8 cellular contexts compared by ENCODE assay signal in the genomic region with DNA sequence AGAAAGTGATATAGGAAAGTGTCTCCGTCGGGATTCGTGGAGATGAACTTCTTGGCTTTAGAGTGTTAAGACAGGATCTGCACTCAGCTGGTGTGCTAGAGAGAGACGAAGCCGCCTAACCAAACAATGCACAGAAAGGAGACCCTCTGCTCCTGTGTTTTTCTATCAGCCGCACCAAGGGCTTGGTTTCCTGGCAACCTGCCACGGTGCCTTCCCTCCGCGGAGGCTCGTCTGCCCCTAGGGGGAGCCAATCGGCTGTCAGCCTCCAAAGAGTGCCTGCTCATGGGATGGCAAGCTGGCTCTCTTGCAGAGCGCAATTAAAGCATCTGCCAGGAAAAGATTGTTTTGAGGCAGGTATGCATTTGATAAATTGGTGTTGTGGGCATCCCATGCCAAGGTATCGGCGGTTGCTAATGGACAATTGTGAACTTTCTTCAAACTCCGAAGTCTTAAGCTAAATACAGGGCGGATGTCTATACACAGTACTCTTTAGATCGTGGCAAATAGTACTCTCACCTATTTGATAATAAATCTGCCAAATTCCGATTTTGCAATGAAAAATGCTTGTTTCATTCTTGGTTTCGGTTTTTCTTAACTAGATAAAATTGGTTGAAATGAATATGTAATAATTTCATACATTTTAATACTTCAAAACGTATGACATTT.
DNase-seq lines count a peak whose midpoint lies in the region; ATAC-seq, FAIRE-seq and TF ChIP-seq lines count a peak whose summit lies in the region.

No MANE protein-coding gene starts in this region.

- peak; percentile 51 for TF ChIP-seq RAD21 in IMR-90 (IDR thresholded peaks at IDR 0.05; ENCODE audit: low read length)

- H3K9ac ChIP-seq in IMR-90 (ENCODE audit: low read depth, low read length): no peak overlapping the region

- no peak overlapping the region for H2AK5ac ChIP-seq in IMR-90 (ENCODE audit: low read depth, low read length)

- H2BK20ac ChIP-seq in IMR-90 (ENCODE audit: low read depth, low read length): no peak overlapping the region

- H3K14ac ChIP-seq in IMR-90 (replicated peaks; ENCODE audit: low read depth, low read length): no peak overlapping the region

- H3K27me3 ChIP-seq in IMR-90 (ENCODE audit: control insufficient read depth, insufficient read depth, low read length) (no peaks in the 10 kb centered on the region), esophagus squamous epithelium (no peaks in the 10 kb centered on the region)

- H3K27ac ChIP-seq in IMR-90 (ENCODE audit: insufficient read depth, low read length): no peak overlapping the region
- H3K27ac ChIP-seq in esophagus squamous epithelium: no peak overlapping the region

- TF ChIP-seq CTCF in IMR-90 (conservative IDR thresholded peaks at IDR 0.05; ENCODE audit: low read depth, low read length) (peak; percentile 44), esophagus squamous epithelium (IDR thresholded peaks at IDR 0.05) (peak in 4 of 6 experiments; percentile 32 to 55 (median 38))

- H3K36me3 ChIP-seq in IMR-90 (ENCODE audit: control insufficient read depth, insufficient read depth, low read length): no peaks in the 10 kb centered on the region
- H3K36me3 ChIP-seq in esophagus squamous epithelium: no peaks in the 10 kb centered on the region

- no peaks in the 10 kb centered on the region for H4K20me1 ChIP-seq in IMR-90 (ENCODE audit: insufficient read depth, low read length)

- no peak overlapping the region for H4K5ac ChIP-seq in IMR-90 (ENCODE audit: low read depth, low read length)

- H3K4me1 ChIP-seq in IMR-90 (ENCODE audit: control insufficient read depth, insufficient read depth, low read length) (no peaks in the 10 kb centered on the region), esophagus squamous epithelium (peaks cover 0 to 9% (median 4%) of the 10 kb centered on the region in 3 donors)

- 0% methylated on average over 3 of the region's 20 CpGs; no CpG with 5 or more reads in 1 of the 2 experiments for WGBS in IMR-90 (ENCODE audit: extremely low coverage in 2 of 2, insufficient read length in 1 of 2), 2 experiments
- 56 to 58% methylated on average over 19 to 20 of the region's 20 CpGs for WGBS in esophagus squamous epithelium, 2 donors

- no peaks in the 10 kb centered on the region for H3K9me3 ChIP-seq in IMR-90 (ENCODE audit: control insufficient read depth, insufficient read depth, low read length)
- H3K9me3 ChIP-seq in esophagus squamous epithelium: no peaks in the 10 kb centered on the region

- BruUV-seq in IMR-90 (replicated peaks; lab: Mats Ljungman, UMichigan): no TSS peak

- in situ Hi-C loops in IMR-90 (cut with MboI; ENCODE audit: low sequenced_read_pairs): loop anchor here (25.0 kb wide), 1 partner anchor 872 kb away; no protein-coding TSS in a partner anchor

- H2BK120ac ChIP-seq in IMR-90 (ENCODE audit: low read depth, low read length): no peak overlapping the region

- no peak overlapping the region for H3K4ac ChIP-seq in IMR-90 (ENCODE audit: low read depth, low read length)

- no peak overlapping the region for H2BK15ac ChIP-seq in IMR-90 (ENCODE audit: low read depth, low read length)

- H2AK9ac ChIP-seq in IMR-90 (replicated peaks; ENCODE audit: low read depth, low read length, poor library complexity): no peak overlapping the region

- H2BK5ac ChIP-seq in IMR-90 (ENCODE audit: low read depth, low read length, poor library complexity, severe bottlenecking): no peak overlapping the region

- H2AFZ ChIP-seq in IMR-90 (replicated peaks; ENCODE audit: low read length, poor library complexity): peak overlapping the region; percentile 26

- FAIRE-seq in urothelium cell line (lab: Jason Lieb, UNC): no peak

- DNase-seq in GDM1 (lab: John Stamatoyannopoulos, UW) (peak; percentile 54), IMR-90 (peak; percentile 20), esophagus squamous epithelium (lab: John Stamatoyannopoulos, UW) (no peak), myocyte (ENCODE audit: low read depth) (peak; percentile 39), urothelium cell line (ENCODE audit: low spot score) (peak; percentile 78)

- intact Hi-C loops in IMR-90 (cut with micrococcal nuclease) (loop anchor here (10.0 kb wide), 1 partner anchor 1064 kb away; no protein-coding TSS in a partner anchor), esophagus squamous epithelium (cut with DNase I) (loop anchor here (10.0 kb wide), 1 partner anchor 1064 kb away; no protein-coding TSS in a partner anchor)

- H3K18ac ChIP-seq in IMR-90 (ENCODE audit: low read depth, low read length): no peak overlapping the region

- dilution Hi-C loops in IMR-90 (cut with HindIII; ENCODE audit: low sequenced_read_pairs, unreplicated experiment): no loop called here

- no peak overlapping the region for H4K8ac ChIP-seq in IMR-90 (ENCODE audit: low read depth in 2 of 2, low read length in 2 of 2)

- H3K4me3 ChIP-seq in IMR-90 (ENCODE audit: insufficient read depth, low read depth, low read length): no peak overlapping the region
- no peak overlapping the region for H3K4me3 ChIP-seq in esophagus squamous epithelium

- CTCF ChIA-PET in IMR-90 (lab: Yijun Ruan, JAX): no interaction called here

- TF ChIP-seq POLR2A in IMR-90 (IDR thresholded peaks at IDR 0.05; ENCODE audit: low read depth, low read length): no peak
- TF ChIP-seq POLR2A in esophagus squamous epithelium (IDR thresholded peaks at IDR 0.05): no peak

- no peak overlapping the region for H3K56ac ChIP-seq in IMR-90 (ENCODE audit: extremely low read depth, insufficient read depth, low read length)

- no peaks in the 10 kb centered on the region for H3K79me1 ChIP-seq in IMR-90 (ENCODE audit: low read depth in 1 of 2, low read length in 2 of 2)

- H3K23ac ChIP-seq in IMR-90 (ENCODE audit: low read depth, low read length): no peak overlapping the region

- POLR2A ChIA-PET in IMR-90 (lab: Charles Lee; ENCODE audit: unreplicated experiment): no interaction called here

- peak; percentile 77 for ATAC-seq in GM21381 (IDR thresholded peaks at IDR 0.05; ENCODE audit: unreplicated experiment)
- no peak for ATAC-seq in IMR-90 (ENCODE audit: low read depth)
- ATAC-seq in SK-N-SH treated with all-trans-retinoic acid at 6 μM for 48 hours: peak; percentile 94
- no peak for ATAC-seq in GM18520 (IDR thresholded peaks at IDR 0.05; ENCODE audit: unreplicated experiment)

- no peak overlapping the region for H3K4me2 ChIP-seq in IMR-90 (ENCODE audit: low read depth, low read length)

- H4K91ac ChIP-seq in IMR-90 (ENCODE audit: insufficient read depth, low read depth, low read length): no peak overlapping the region

- H3K9me1 ChIP-seq in IMR-90 (ENCODE audit: insufficient read depth, low read length): no peaks in the 10 kb centered on the region

TF ChIP-seq in IMR-90, 13 proteins besides CTCF, POLR2A, EP300 and RAD21:
- TF ChIP-seq RCOR1 (IDR thresholded peaks at IDR 0.05; ENCODE audit: insufficient replicate concordance, low read length): no peak
- no peak for TF ChIP-seq RFX5 (IDR thresholded peaks at IDR 0.05; ENCODE audit: low read depth, low read length)
- TF ChIP-seq SMC3 (IDR thresholded peaks at IDR 0.05; ENCODE audit: low read depth, low read length): peak; percentile 37; the same call in 1 of the 2 replicates
- no peak for TF ChIP-seq USF2 (IDR thresholded peaks at IDR 0.05; ENCODE audit: low read depth, low read length)

TF ChIP-seq in SK-N-SH treated with all-trans-retinoic acid at 6 μM for 48 hours, 23 proteins besides CTCF, POLR2A, EP300 and RAD21 (continues in another document):
- TF ChIP-seq, protein P1, sequence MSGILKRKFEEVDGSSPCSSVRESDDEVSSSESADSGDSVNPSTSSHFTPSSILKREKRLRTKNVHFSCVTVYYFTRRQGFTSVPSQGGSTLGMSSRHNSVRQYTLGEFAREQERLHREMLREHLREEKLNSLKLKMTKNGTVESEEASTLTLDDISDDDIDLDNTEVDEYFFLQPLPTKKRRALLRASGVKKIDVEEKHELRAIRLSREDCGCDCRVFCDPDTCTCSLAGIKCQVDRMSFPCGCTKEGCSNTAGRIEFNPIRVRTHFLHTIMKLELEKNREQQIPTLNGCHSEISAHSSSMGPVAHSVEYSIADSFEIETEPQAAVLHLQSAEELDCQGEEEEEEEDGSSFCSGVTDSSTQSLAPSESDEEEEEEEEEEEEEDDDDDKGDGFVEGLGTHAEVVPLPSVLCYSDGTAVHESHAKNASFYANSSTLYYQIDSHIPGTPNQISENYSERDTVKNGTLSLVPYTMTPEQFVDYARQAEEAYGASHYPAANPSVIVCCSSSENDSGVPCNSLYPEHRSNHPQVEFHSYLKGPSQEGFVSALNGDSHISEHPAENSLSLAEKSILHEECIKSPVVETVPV (CRISPR knock-in tag; IDR thresholded peaks at IDR 0.05): no peak
- TF ChIP-seq ZC3H10 (CRISPR knock-in tag; IDR thresholded peaks at IDR 0.05): no peak
- no peak for TF ChIP-seq RARB (CRISPR knock-in tag; IDR thresholded peaks at IDR 0.05)
- no peak for TF ChIP-seq BACH2 (CRISPR knock-in tag; IDR thresholded peaks at IDR 0.05; ENCODE audit: borderline replicate concordance)
- no peak for TF ChIP-seq ESRRG (CRISPR knock-in tag; IDR thresholded peaks at IDR 0.05)
- no peak for TF ChIP-seq ZNF565 (CRISPR knock-in tag; conservative IDR thresholded peaks at IDR 0.05; ENCODE audit: low read depth)
- no peak for TF ChIP-seq TSHZ2 (CRISPR knock-in tag; IDR thresholded peaks at IDR 0.05)
- TF ChIP-seq SNAI2 (CRISPR knock-in tag; IDR thresholded peaks at IDR 0.05): no peak
- no peak for TF ChIP-seq GLIS3 (CRISPR knock-in tag; IDR thresholded peaks at IDR 0.05)
- TF ChIP-seq TCF4 (CRISPR knock-in tag; IDR thresholded peaks at IDR 0.05; ENCODE audit: borderline replicate concordance): no peak

Comparison
In these comparisons a context has a peak if more than half of its experiments do, and no peak if none do; other contexts are left out.
1. ATAC-seq: peak in GM21381 (single experiment) and SK-N-SH treated with all-trans-retinoic acid at 6 μM for 48 hours (single experiment); none in IMR-90 (single experiment) and GM18520 (single experiment).